9 cellular contexts compared by ENCODE assay signal in the genomic region with DNA sequence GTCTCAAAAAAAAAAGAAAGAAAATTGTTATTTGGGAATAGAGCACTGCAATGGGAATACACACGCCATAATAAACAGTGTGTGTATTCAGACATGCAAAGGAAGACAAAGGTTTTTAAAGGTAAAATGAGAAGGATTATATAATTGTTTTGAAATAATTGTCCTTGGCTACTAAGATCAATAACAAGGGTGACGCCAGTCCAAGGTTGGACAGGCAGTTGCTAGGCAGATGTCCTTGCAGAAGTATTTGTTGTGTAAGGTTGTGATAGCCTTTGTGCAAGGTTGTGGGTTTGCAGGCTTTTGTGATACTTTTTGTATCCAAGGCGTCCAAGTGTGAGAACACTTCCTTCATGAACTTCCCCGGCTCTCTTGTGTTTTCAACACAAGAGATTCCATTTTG.
"Had no signal": no experiment of that assay in that cellular context is flagged by ENCODE, and none has a peak within 500 bp of the region (broad histone marks: within the 10 kb centered on the region; RNA-seq: fewer than 3 reads in every experiment).

No MANE protein-coding gene starts in this region.

- FAIRE-seq: K562 had no signal

- H3K36me3 ChIP-seq: HAP-1 had no signal

- H2AFZ ChIP-seq: GM23248 had no signal

- DNase-seq: GM23248, GOT3, H7, HFFc6, IMR-90 had no signal

- H3K9me3 ChIP-seq: HAP-1 had no signal

- H3K4me3 ChIP-seq: GM23248, HAP-1, K562 had no signal

- H3K27ac ChIP-seq: GM23248, HL-60 had no signal

- H3K9ac ChIP-seq: GM23248 had no signal

- ATAC-seq: HCT116, K562 had no signal
